ENCODE assay signal across 11 cellular contexts in the genomic region with DNA sequence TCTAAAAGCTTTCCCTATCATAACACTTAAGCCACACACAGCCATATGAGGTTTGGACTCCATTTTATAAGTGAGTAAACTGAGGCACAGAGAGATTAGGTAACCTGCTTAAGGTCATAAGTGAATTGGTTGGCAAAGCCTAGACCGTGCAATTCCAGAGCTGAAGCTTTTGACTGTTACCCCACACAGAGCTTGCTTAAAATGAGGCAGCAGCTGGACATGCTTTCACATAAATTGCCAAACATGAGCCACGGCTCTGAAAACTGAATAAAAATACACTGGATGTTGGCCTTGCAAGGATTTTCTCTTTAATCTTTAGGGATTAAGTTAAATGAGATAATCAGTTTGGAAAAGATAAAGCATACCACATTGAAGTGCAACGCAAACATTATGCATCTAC. TPM values are rescaled to one million over a fixed set of nuclear protein-coding genes. Genes with fewer than 3 reads are reported as not detected.
DNase-seq lines count a peak whose midpoint lies in the region; ATAC-seq and TF ChIP-seq lines count a peak whose summit lies in the region.
"Had no signal": no experiment of that assay in that cellular context is flagged by ENCODE, and none has a peak within 500 bp of the region (broad histone marks: within the 10 kb centered on the region; RNA-seq: fewer than 3 reads in every experiment).

No MANE protein-coding gene starts in this region.

- no peaks in the 10 kb centered on the region for H3K27me3 Mint-ChIP-seq in T-helper 2 cell treated with Interferon-gamma antibody and Interleukin-4, amounts not matched to agents 5 μg/mL and 100 μg/mL, for 36 hours (ENCODE audit: low read depth)
- H3K27me3 Mint-ChIP-seq in activated naive CD8-positive, alpha-beta T cell: no peaks in the 10 kb centered on the region

- no peaks in the 10 kb centered on the region for H3K9me3 Mint-ChIP-seq in T-helper 2 cell treated with Interferon-gamma antibody and Interleukin-4, amounts not matched to agents 5 μg/mL and 100 μg/mL, for 36 hours
- no peaks in the 10 kb centered on the region for H3K9me3 Mint-ChIP-seq in activated naive CD8-positive, alpha-beta T cell (ENCODE audit: low read depth)

- TF ChIP-seq CTCF in smooth muscle cell (IDR thresholded peaks at IDR 0.05; ENCODE audit: borderline replicate concordance, insufficient read depth, poor library complexity, severe bottlenecking): no peak

- DNase-seq in T-helper 2 cell treated with Interferon-gamma antibody and Interleukin-4, amounts not matched to agents 5 μg/mL and 100 μg/mL, for 36 hours (ENCODE audit: low spot score): no peak
- no peak for DNase-seq in T-helper 2 cell
- no peak for DNase-seq in smooth muscle cell (lab: John Stamatoyannopoulos, UW; ENCODE audit: unreplicated experiment)
- DNase-seq in NCI-H1436 (lab: John Stamatoyannopoulos, UW): no peak
- DNase-seq: DMS 273 treated with DMSO at 0.1 percent for 48 hours, MM.1S had no signal

- peak overlapping the region; percentile 75 for H3K27ac ChIP-seq in smooth muscle cell (ENCODE audit: low read depth)

- peak overlapping the region; percentile 98 for H3K4me3 Mint-ChIP-seq in T-helper 2 cell treated with Interferon-gamma antibody and Interleukin-4, amounts not matched to agents 5 μg/mL and 100 μg/mL, for 36 hours
- peak overlapping the region; percentile 97 for H3K4me3 Mint-ChIP-seq in activated naive CD8-positive, alpha-beta T cell

- H3K79me2 ChIP-seq in smooth muscle cell (ENCODE audit: low read depth): no peaks in the 10 kb centered on the region

- peaks cover 72% of the 10 kb centered on the region for H3K36me3 Mint-ChIP-seq in T-helper 2 cell treated with Interferon-gamma antibody and Interleukin-4, amounts not matched to agents 5 μg/mL and 100 μg/mL, for 36 hours (ENCODE audit: low read depth)
- H3K36me3 Mint-ChIP-seq in activated naive CD8-positive, alpha-beta T cell: peaks cover 2% of the 10 kb centered on the region

- peak; percentile 1 for ATAC-seq in HG03521 (IDR thresholded peaks at IDR 0.05; ENCODE audit: unreplicated experiment)
- no peak for ATAC-seq in HG02610 (IDR thresholded peaks at IDR 0.05; ENCODE audit: unreplicated experiment)
- ATAC-seq in GM18520 (IDR thresholded peaks at IDR 0.05; ENCODE audit: unreplicated experiment): no peak

- H4K20me1 ChIP-seq in smooth muscle cell (ENCODE audit: low read depth): no peaks in the 10 kb centered on the region

- peak overlapping the region; percentile 91 for H3K27ac Mint-ChIP-seq in T-helper 2 cell treated with Interferon-gamma antibody and Interleukin-4, amounts not matched to agents 5 μg/mL and 100 μg/mL, for 36 hours
- H3K27ac Mint-ChIP-seq in activated naive CD8-positive, alpha-beta T cell: peak overlapping the region; percentile 93

- H3K9ac ChIP-seq in smooth muscle cell (ENCODE audit: low read depth): no peak overlapping the region

- 38% methylated on average over 3 of the region's 3 CpGs for WGBS in smooth muscle cell (ENCODE audit: low lambda C conversion rate)

- H3K4me3 ChIP-seq in smooth muscle cell: no peak overlapping the region

- peaks cover 65% of the 10 kb centered on the region for H3K4me1 Mint-ChIP-seq in T-helper 2 cell treated with Interferon-gamma antibody and Interleukin-4, amounts not matched to agents 5 μg/mL and 100 μg/mL, for 36 hours (ENCODE audit: low read depth)
- H3K4me1 Mint-ChIP-seq in activated naive CD8-positive, alpha-beta T cell (ENCODE audit: low read depth): peaks cover 95% of the 10 kb centered on the region

- H3K36me3 ChIP-seq in smooth muscle cell (ENCODE audit: low read depth): no peaks in the 10 kb centered on the region
- H3K36me3 ChIP-seq: transverse colon had no signal

- H2AFZ ChIP-seq in smooth muscle cell (ENCODE audit: low read depth): no peak overlapping the region

- peaks cover 3% of the 10 kb centered on the region for H3F3A ChIP-seq in smooth muscle cell (ENCODE audit: low read depth)

- H3K4me2 ChIP-seq in smooth muscle cell: no peak overlapping the region

- no peaks in the 10 kb centered on the region for H3K27me3 ChIP-seq in smooth muscle cell (ENCODE audit: low read depth)
- H3K27me3 ChIP-seq: transverse colon had no signal

- no peaks in the 10 kb centered on the region for H3K9me3 ChIP-seq in smooth muscle cell (replicated peaks; ENCODE audit: low read depth)
- H3K9me3 ChIP-seq: transverse colon had no signal

- peaks cover 39% of the 10 kb centered on the region for H3K4me1 ChIP-seq in smooth muscle cell (ENCODE audit: low read depth)

RNA-seq across cellular contexts. Expression of a gene that starts 2.5 kb away (rescaled TPM):
- 5.6 and 6.6 TPM in 2 replicates for total RNA-seq in smooth muscle cell
- polyA plus RNA-seq in smooth muscle cell: 2.3 and 7.6 TPM in 2 replicates
